Comparison of ENCODE assay signal across 11 cellular contexts in the genomic region with DNA sequence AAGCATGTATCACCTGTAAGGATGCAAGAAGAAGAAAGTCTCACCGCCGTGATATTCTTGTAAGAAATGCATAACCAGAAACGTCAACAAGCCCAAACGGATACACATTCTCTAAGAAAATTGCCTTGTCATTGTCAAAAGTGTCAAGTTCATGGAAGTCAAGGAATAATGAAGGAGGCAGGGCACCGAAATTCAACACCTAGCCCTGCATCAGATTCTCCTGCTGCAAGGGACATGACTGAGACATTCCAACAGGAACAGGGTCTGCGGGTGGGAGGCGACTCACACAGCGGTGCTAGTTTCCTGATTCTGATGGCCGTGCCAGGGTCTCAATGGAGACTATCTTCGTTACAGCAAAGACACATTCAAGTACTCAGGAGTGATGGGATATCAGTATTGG. TPM values are rescaled to one million over a fixed set of nuclear protein-coding genes. Genes with fewer than 3 reads are reported as not detected.
DNase-seq lines count a peak whose midpoint lies in the region; ATAC-seq and TF ChIP-seq lines count a peak whose summit lies in the region.
"Had no signal": no experiment of that assay in that cellular context is flagged by ENCODE, and none has a peak within 500 bp of the region (broad histone marks: within the 10 kb centered on the region; RNA-seq: fewer than 3 reads in every experiment).

No MANE protein-coding gene starts in this region.

- intact Hi-C loops in CD8-positive, alpha-beta T cell (cut with DNase I, micrococcal nuclease): no loop called here
- intact Hi-C loops in IMR-90 (cut with micrococcal nuclease): no loop called here

- H3K79me1 ChIP-seq in IMR-90 (ENCODE audit: low read depth in 1 of 2, low read length in 2 of 2): peaks cover 49 to 79% of the 10 kb centered on the region in 2 experiments

- no peak overlapping the region for H3K27ac ChIP-seq in CD8-positive, alpha-beta T cell (ENCODE audit: low read depth, low read length)
- H3K27ac ChIP-seq in IMR-90 (ENCODE audit: insufficient read depth, low read length): no peak overlapping the region

- BruUV-seq in IMR-90 (replicated peaks; lab: Mats Ljungman, UMichigan): no TSS peak

- POLR2A ChIA-PET in CD8-positive, alpha-beta T cell (lab: Charles Lee): interaction anchor here (0.6 kb wide), 1 partner anchor 14 kb away, joined by 3 read pairs; no protein-coding TSS in a partner anchor
- POLR2A ChIA-PET in IMR-90 (lab: Charles Lee; ENCODE audit: unreplicated experiment): no interaction called here

- peaks cover 65% of the 10 kb centered on the region for H3K36me3 Mint-ChIP-seq in CD8-positive, alpha-beta T cell
- H3K36me3 Mint-ChIP-seq in endothelial cell (ENCODE audit: low read depth, unreplicated experiment): peaks cover 17% of the 10 kb centered on the region
- peaks cover 5% of the 10 kb centered on the region for H3K36me3 Mint-ChIP-seq in osteocyte (ENCODE audit: unreplicated experiment)

- peaks cover 13% of the 10 kb centered on the region for H3K9me1 ChIP-seq in IMR-90 (ENCODE audit: insufficient read depth, low read length)

- H3K23ac ChIP-seq in IMR-90 (ENCODE audit: low read depth, low read length): no peak overlapping the region

- no peak overlapping the region for H2BK5ac ChIP-seq in IMR-90 (ENCODE audit: low read depth, low read length, poor library complexity, severe bottlenecking)

- no peaks in the 10 kb centered on the region for H3K36me3 ChIP-seq in CD8-positive, alpha-beta T cell (ENCODE audit: insufficient read depth, low read length)
- H3K36me3 ChIP-seq in IMR-90 (ENCODE audit: control insufficient read depth, insufficient read depth, low read length): peaks cover 4% of the 10 kb centered on the region; the same call in 1 of the 2 replicates

- peaks cover 42% of the 10 kb centered on the region; the same call in 1 of the 2 replicates for H4K20me1 ChIP-seq in IMR-90 (ENCODE audit: insufficient read depth, low read length)

- H3K9ac ChIP-seq in IMR-90 (ENCODE audit: low read depth, low read length): no peak overlapping the region

- no peak overlapping the region for H2AK5ac ChIP-seq in IMR-90 (ENCODE audit: low read depth, low read length)

- TF ChIP-seq POLR2A in IMR-90 (IDR thresholded peaks at IDR 0.05; ENCODE audit: low read depth, low read length): no peak

- no peak overlapping the region for H4K91ac ChIP-seq in IMR-90 (ENCODE audit: insufficient read depth, low read depth, low read length)

- no peak overlapping the region for H3K4me2 ChIP-seq in IMR-90 (ENCODE audit: low read depth, low read length)

- peaks cover 84% of the 10 kb centered on the region for H3K4me1 Mint-ChIP-seq in CD8-positive, alpha-beta T cell (ENCODE audit: low read depth)
- peaks cover 86% of the 10 kb centered on the region for H3K4me1 Mint-ChIP-seq in endothelial cell (ENCODE audit: unreplicated experiment)
- peaks cover 64% of the 10 kb centered on the region for H3K4me1 Mint-ChIP-seq in osteocyte (ENCODE audit: unreplicated experiment)

- H3K4me1 ChIP-seq in CD8-positive, alpha-beta T cell (ENCODE audit: insufficient read depth, low read length): peaks cover 54% of the 10 kb centered on the region
- H3K4me1 ChIP-seq in IMR-90 (ENCODE audit: control insufficient read depth, insufficient read depth, low read length): peaks cover 16% of the 10 kb centered on the region

- no peak overlapping the region for H2BK20ac ChIP-seq in IMR-90 (ENCODE audit: low read depth, low read length)

- no peak overlapping the region for H3K14ac ChIP-seq in IMR-90 (replicated peaks; ENCODE audit: low read depth, low read length)

- no peak overlapping the region for H3K4me3 ChIP-seq in CD8-positive, alpha-beta T cell (ENCODE audit: low read depth, low read length)
- no peak overlapping the region for H3K4me3 ChIP-seq in IMR-90 (ENCODE audit: insufficient read depth, low read depth, low read length)
- H3K4me3 ChIP-seq: body of pancreas had no signal

- H2BK15ac ChIP-seq in IMR-90 (ENCODE audit: low read depth, low read length): no peak overlapping the region

- no peaks in the 10 kb centered on the region for H3K9me3 ChIP-seq in CD8-positive, alpha-beta T cell (ENCODE audit: low read length)
- no peaks in the 10 kb centered on the region for H3K9me3 ChIP-seq in IMR-90 (ENCODE audit: control insufficient read depth, insufficient read depth, low read length)
- H3K9me3 ChIP-seq: body of pancreas had no signal

- H3K4ac ChIP-seq in IMR-90 (ENCODE audit: low read depth, low read length): no peak overlapping the region

- TF ChIP-seq RAD21 in IMR-90 (IDR thresholded peaks at IDR 0.05; ENCODE audit: low read length): no peak

- H2BK120ac ChIP-seq in IMR-90 (ENCODE audit: low read depth, low read length): no peak overlapping the region

- H3K18ac ChIP-seq in IMR-90 (ENCODE audit: low read depth, low read length): no peak overlapping the region

- CTCF ChIA-PET in CD8-positive, alpha-beta T cell (lab: Charles Lee): interaction anchor here (1.4 kb wide), 1 partner anchor 12 kb away, joined by 3 read pairs; no protein-coding TSS in a partner anchor
- CTCF ChIA-PET in IMR-90 (lab: Yijun Ruan, JAX): no interaction called here

- WGBS in IMR-90 (ENCODE audit: extremely low coverage in 2 of 2, insufficient read length in 1 of 2), 2 experiments: 74% methylated on average over 8 of the region's 10 CpGs; no CpG with 5 or more reads in 1 of the 2 experiments

- dilution Hi-C loops in IMR-90 (cut with HindIII; ENCODE audit: low sequenced_read_pairs, unreplicated experiment): no loop called here

- no peaks in the 10 kb centered on the region for H3K27me3 Mint-ChIP-seq in CD8-positive, alpha-beta T cell (ENCODE audit: low read depth)
- H3K27me3 Mint-ChIP-seq in endothelial cell (ENCODE audit: unreplicated experiment): peaks cover 8% of the 10 kb centered on the region
- H3K27me3 Mint-ChIP-seq in osteocyte (ENCODE audit: unreplicated experiment): no peaks in the 10 kb centered on the region

- no peak overlapping the region for H4K5ac ChIP-seq in IMR-90 (ENCODE audit: low read depth, low read length)

- H4K8ac ChIP-seq in IMR-90 (ENCODE audit: low read depth in 2 of 2, low read length in 2 of 2): no peak overlapping the region

- ATAC-seq in CD8-positive, alpha-beta T cell: no peak
- ATAC-seq in IMR-90 (ENCODE audit: low read depth) (no peak), GM18519 (IDR thresholded peaks at IDR 0.05; ENCODE audit: low FRiP score, unreplicated experiment) (no peak)
- no peak for ATAC-seq in activated CD4-positive, CD25-positive, alpha-beta regulatory T cell treated with anti-CD3 and anti-CD28 coated beads, Interleukin-2, amount 50 U/mL, for 24 hours
- ATAC-seq: body of pancreas had no signal

- in situ Hi-C loops in IMR-90 (cut with MboI; ENCODE audit: low sequenced_read_pairs): no loop called here

- no peak for DNase-seq in CD8-positive, alpha-beta T cell
- DNase-seq in IMR-90 (no peak), endothelial cell (ENCODE audit: low spot score) (no peak), osteocyte (ENCODE audit: extremely low spot score, unreplicated experiment) (no peak), amniotic stem cell (lab: John Stamatoyannopoulos, UW) (no peak), NCI-H2081 treated with DMSO at 0.1 percent for 48 hours (lab: John Stamatoyannopoulos, UW) (no peak)
- DNase-seq: body of pancreas, NCI-H1048, NCI-H774 had no signal

- H3K56ac ChIP-seq in IMR-90 (ENCODE audit: extremely low read depth, insufficient read depth, low read length): no peak overlapping the region

- TF ChIP-seq CTCF in CD8-positive, alpha-beta T cell (IDR thresholded peaks at IDR 0.05): no peak
- no peak for TF ChIP-seq CTCF in IMR-90 (conservative IDR thresholded peaks at IDR 0.05; ENCODE audit: low read depth, low read length)
- TF ChIP-seq CTCF in endothelial cell (IDR thresholded peaks at IDR 0.05; ENCODE audit: unreplicated experiment): no peak
- no peak for TF ChIP-seq CTCF in osteocyte (IDR thresholded peaks at IDR 0.05)

- no peaks in the 10 kb centered on the region for H3K27me3 ChIP-seq in CD8-positive, alpha-beta T cell (ENCODE audit: insufficient read depth, low read length)
- no peaks in the 10 kb centered on the region for H3K27me3 ChIP-seq in IMR-90 (ENCODE audit: control insufficient read depth, insufficient read depth, low read length)
- H3K27me3 ChIP-seq: body of pancreas had no signal

- H3K27ac Mint-ChIP-seq in CD8-positive, alpha-beta T cell: peak overlapping the region; percentile 8
- peak overlapping the region; percentile 92 for H3K27ac Mint-ChIP-seq in endothelial cell (ENCODE audit: unreplicated experiment)
- peak overlapping the region; percentile 52 for H3K27ac Mint-ChIP-seq in osteocyte (ENCODE audit: unreplicated experiment)

- H2AK9ac ChIP-seq in IMR-90 (replicated peaks; ENCODE audit: low read depth, low read length, poor library complexity): peak overlapping the region; percentile 4

- no peak overlapping the region for H3K4me3 Mint-ChIP-seq in CD8-positive, alpha-beta T cell
- H3K4me3 Mint-ChIP-seq in endothelial cell (ENCODE audit: unreplicated experiment) (peak overlapping the region; percentile 24), osteocyte (ENCODE audit: unreplicated experiment) (no peak overlapping the region)

- H3K9me3 Mint-ChIP-seq in CD8-positive, alpha-beta T cell: no peaks in the 10 kb centered on the region
- no peaks in the 10 kb centered on the region for H3K9me3 Mint-ChIP-seq in endothelial cell (ENCODE audit: unreplicated experiment)
- no peaks in the 10 kb centered on the region for H3K9me3 Mint-ChIP-seq in osteocyte (ENCODE audit: unreplicated experiment)

- H2AFZ ChIP-seq in IMR-90 (replicated peaks; ENCODE audit: low read length, poor library complexity): no peak overlapping the region

TF ChIP-seq in IMR-90, 13 proteins besides CTCF, POLR2A, EP300 and RAD21:
- TF ChIP-seq RCOR1 (IDR thresholded peaks at IDR 0.05; ENCODE audit: insufficient replicate concordance, low read length) (no peak), BHLHE40 (IDR thresholded peaks at IDR 0.05; ENCODE audit: low read depth, low read length) (no peak), NFE2L2 (IDR thresholded peaks at IDR 0.05; ENCODE audit: low read depth, low read length) (peak; percentile 71)
- TF ChIP-seq, protein P1, sequence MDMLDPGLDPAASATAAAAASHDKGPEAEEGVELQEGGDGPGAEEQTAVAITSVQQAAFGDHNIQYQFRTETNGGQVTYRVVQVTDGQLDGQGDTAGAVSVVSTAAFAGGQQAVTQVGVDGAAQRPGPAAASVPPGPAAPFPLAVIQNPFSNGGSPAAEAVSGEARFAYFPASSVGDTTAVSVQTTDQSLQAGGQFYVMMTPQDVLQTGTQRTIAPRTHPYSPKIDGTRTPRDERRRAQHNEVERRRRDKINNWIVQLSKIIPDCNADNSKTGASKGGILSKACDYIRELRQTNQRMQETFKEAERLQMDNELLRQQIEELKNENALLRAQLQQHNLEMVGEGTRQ (IDR thresholded peaks at IDR 0.05; ENCODE audit: low read depth, low read length): no peak

RNA-seq across cellular contexts. Expression of a gene that starts 26.7 kb away (rescaled TPM):
- 1 to 10 TPM; 7.9 to 9.3 TPM for total RNA-seq in CD8-positive, alpha-beta T cell
- total RNA-seq in IMR-90 (2012; rRNA removed) (20.3 and 21.9 TPM in 2 replicates), endothelial cell (ENCODE audit: unreplicated experiment) (27.6 TPM), osteocyte (21.8 and 26.6 TPM in 2 replicates)
- 16.5 and 20.6 TPM in 2 replicates for polyA plus RNA-seq in IMR-90 (2012; rRNA removed)
- polyA plus RNA-seq in IMR-90 (2012; cell fraction: cytosol; rRNA removed): 9.5 and 12.3 TPM in 2 replicates
- polyA plus RNA-seq in IMR-90 (2012; cell fraction: nucleus; rRNA removed; ENCODE audit: low replicate concordance): 9.2 and 22.4 TPM in 2 replicates

Comparison
In these comparisons a context has a peak if more than half of its experiments do, and no peak if none do; other contexts are left out.
1. H3K27ac Mint-ChIP-seq: peak in every context shown above with its lines; median percentile 92 in endothelial cell; 52 in osteocyte; 8 in CD8-positive, alpha-beta T cell.